ENCODE assay signal across 10 cellular contexts in genomic region chr19:49579193-49579592, GRCh38. TPM values are rescaled to one million over a fixed set of nuclear protein-coding genes. Genes with fewer than 3 reads are reported as not detected.
DNase-seq lines count a peak whose midpoint lies in the region; ATAC-seq and TF ChIP-seq lines count a peak whose summit lies in the region.
"Had no signal": no experiment of that assay in that cellular context is flagged by ENCODE, and none has a peak within 500 bp of the region (broad histone marks: within the 10 kb centered on the region; RNA-seq: fewer than 3 reads in every experiment).

No MANE protein-coding gene starts in this region.

- H3K4me1 Mint-ChIP-seq in CD8-positive, alpha-beta memory T cell: peaks cover 27 to 43% (median 39%) of the 10 kb centered on the region in 3 donors
- peaks cover 25 to 26% of the 10 kb centered on the region in 2 donors for H3K4me1 Mint-ChIP-seq in natural killer cell treated with Interleukin-12 subunit alpha and Interleukin-12 subunit beta and Interleukin-15 and Interleukin-18, amount 100 ng/mL, for 72 hours (ENCODE audit: low read depth in 2 of 2)

- CTCF ChIA-PET in CD8-positive, alpha-beta memory T cell (lab: Charles Lee): interaction anchor here (1.3 to 4.3 kb wide), 6 partner anchors 9 to 102 kb away, joined by 3 to 29 read pairs (median 4); partner anchors contain the start of gene PRMT1

- no peaks in the 10 kb centered on the region for H3K27me3 ChIP-seq in CD8-positive, alpha-beta memory T cell (ENCODE audit: insufficient read depth, low read length, poor library complexity, severe bottlenecking)
- no peaks in the 10 kb centered on the region for H3K27me3 ChIP-seq in MG63

- TF ChIP-seq CTCF in choroid plexus epithelial cell (conservative IDR thresholded peaks at IDR 0.05; ENCODE audit: low read depth, low read length): no peak

- H3K27ac Mint-ChIP-seq in CD8-positive, alpha-beta memory T cell: peak overlapping the region in 6 of 8 donors; percentile 12 to 92 (median 52)
- peak overlapping the region; percentile 81 to 95 for H3K27ac Mint-ChIP-seq in natural killer cell treated with Interleukin-12 subunit alpha and Interleukin-12 subunit beta and Interleukin-15 and Interleukin-18, amount 100 ng/mL, for 72 hours

- H3K9me3 Mint-ChIP-seq in CD8-positive, alpha-beta memory T cell: no peaks in the 10 kb centered on the region
- no peaks in the 10 kb centered on the region for H3K9me3 Mint-ChIP-seq in natural killer cell treated with Interleukin-12 subunit alpha and Interleukin-12 subunit beta and Interleukin-15 and Interleukin-18, amount 100 ng/mL, for 72 hours

- H3K4me3 ChIP-seq in CD8-positive, alpha-beta memory T cell (ENCODE audit: low read length): peak overlapping the region; percentile 27
- H3K4me3 ChIP-seq in MG63: peak overlapping the region; percentile 68
- peak overlapping the region; percentile 86 for H3K4me3 ChIP-seq in choroid plexus epithelial cell (ENCODE audit: low read depth, low read length)

- peak overlapping the region; percentile 78 for H3K27ac ChIP-seq in CD8-positive, alpha-beta memory T cell (ENCODE audit: low read depth, low read length)

- H3K36me3 ChIP-seq in CD8-positive, alpha-beta memory T cell (ENCODE audit: insufficient read depth, low read length): peaks cover 6% of the 10 kb centered on the region
- peaks cover 24% of the 10 kb centered on the region for H3K36me3 ChIP-seq in MG63

- H3K4me3 Mint-ChIP-seq in CD8-positive, alpha-beta memory T cell: peak overlapping the region; percentile 90 to 95 (median 94)
- peak overlapping the region; percentile 92 for H3K4me3 Mint-ChIP-seq in natural killer cell treated with Interleukin-12 subunit alpha and Interleukin-12 subunit beta and Interleukin-15 and Interleukin-18, amount 100 ng/mL, for 72 hours

- POLR2A ChIA-PET in CD8-positive, alpha-beta memory T cell (lab: Charles Lee): interaction anchor here (1.7 to 2.6 kb wide), 4 partner anchors 11 to 86 kb away, joined by 7 to 13 read pairs (median 10); partner anchors contain the start of genes BCL2L12, IRF3 and RRAS

- H3K36me3 Mint-ChIP-seq in CD8-positive, alpha-beta memory T cell: peaks cover 0 to 30% (median 3%) of the 10 kb centered on the region in 3 donors
- no peaks in the 10 kb centered on the region for H3K36me3 Mint-ChIP-seq in natural killer cell treated with Interleukin-12 subunit alpha and Interleukin-12 subunit beta and Interleukin-15 and Interleukin-18, amount 100 ng/mL, for 72 hours

- H3K27me3 Mint-ChIP-seq in CD8-positive, alpha-beta memory T cell: no peaks in the 10 kb centered on the region
- no peaks in the 10 kb centered on the region for H3K27me3 Mint-ChIP-seq in natural killer cell treated with Interleukin-12 subunit alpha and Interleukin-12 subunit beta and Interleukin-15 and Interleukin-18, amount 100 ng/mL, for 72 hours

- no peaks in the 10 kb centered on the region for H3K9me3 ChIP-seq in CD8-positive, alpha-beta memory T cell (ENCODE audit: low read length)
- no peaks in the 10 kb centered on the region for H3K9me3 ChIP-seq in MG63

- no peak for DNase-seq in CD8-positive, alpha-beta memory T cell
- DNase-seq in MG63 (no peak), choroid plexus epithelial cell (ENCODE audit: low read depth) (no peak), activated gamma-delta T cell treated with Interleukin-2 at 50 U/mL for 16 hours (no peak), midbrain (lab: John Stamatoyannopoulos, UW) (no peak), dermis blood vessel endothelial cell (no peak)
- DNase-seq in natural killer cell treated with Interleukin-12 subunit alpha and Interleukin-12 subunit beta and Interleukin-15 and Interleukin-18, amount 100 ng/mL, for 72 hours (ENCODE audit: low spot score): no peak
- DNase-seq: activated CD4-positive, alpha-beta T cell treated with anti-CD3 and anti-CD28 coated beads for 4 hours; NCI-H2081 had no signal

- no peak for ATAC-seq in natural killer cell treated with Interleukin-12 subunit alpha and Interleukin-12 subunit beta and Interleukin-15 and Interleukin-18, amount 100 ng/mL, for 72 hours
- ATAC-seq in GM18870 (IDR thresholded peaks at IDR 0.05; ENCODE audit: unreplicated experiment): no peak

- H3K4me1 ChIP-seq in CD8-positive, alpha-beta memory T cell (ENCODE audit: insufficient read depth, low read length): peaks cover 24% of the 10 kb centered on the region

RNA-seq across cellular contexts. Expression of gene NOSIP, which starts 1.2 kb away (rescaled TPM):
- 10 to 100 TPM; 62.5 to 64.3 TPM for total RNA-seq in CD8-positive, alpha-beta memory T cell
- 414 TPM for polyA plus RNA-seq in CD8-positive, alpha-beta memory T cell
- 46.1 and 109 TPM in 2 replicates for total RNA-seq in MG63 (2014; rRNA removed; shearing (Covaris generic); ENCODE audit: low replicate concordance)
- 10 to 100 TPM; 70.6 to 75.2 TPM for total RNA-seq in natural killer cell treated with Interleukin-12 subunit alpha and Interleukin-12 subunit beta and Interleukin-15 and Interleukin-18, amount 100 ng/mL, for 72 hours
- total RNA-seq in dermis blood vessel endothelial cell: 90.4 and 98.7 TPM in 2 replicates

RNA-seq across cellular contexts. Expression of gene PRRG2, which starts 1.9 kb away (rescaled TPM):
- total RNA-seq in CD8-positive, alpha-beta memory T cell: 1 to 10 TPM; 1.2 TPM
- 0.24 TPM for polyA plus RNA-seq in CD8-positive, alpha-beta memory T cell
- 0.20 TPM in 1 of 2 replicates, not detected in the other for total RNA-seq in MG63 (2014; rRNA removed; shearing (Covaris generic); ENCODE audit: low replicate concordance)
- total RNA-seq in natural killer cell treated with Interleukin-12 subunit alpha and Interleukin-12 subunit beta and Interleukin-15 and Interleukin-18, amount 100 ng/mL, for 72 hours: 1 to 10 TPM in 1 of 2 donors, under 1 TPM in 1; 0.81 to 1.5 TPM
- total RNA-seq in dermis blood vessel endothelial cell: 6.1 and 7.5 TPM in 2 replicates

RNA-seq across cellular contexts. Expression of gene PRR12, which starts 11.8 kb away (rescaled TPM):
- 10 to 100 TPM; 25.9 to 27.5 TPM for total RNA-seq in CD8-positive, alpha-beta memory T cell
- polyA plus RNA-seq in CD8-positive, alpha-beta memory T cell: 0.81 TPM
- total RNA-seq in MG63 (2014; rRNA removed; shearing (Covaris generic); ENCODE audit: low replicate concordance): 1.2 and 1.8 TPM in 2 replicates
- total RNA-seq in natural killer cell treated with Interleukin-12 subunit alpha and Interleukin-12 subunit beta and Interleukin-15 and Interleukin-18, amount 100 ng/mL, for 72 hours: 10 to 100 TPM; 29.7 to 45.7 TPM
- total RNA-seq in dermis blood vessel endothelial cell: 2.4 and 4.8 TPM in 2 replicates

RNA-seq across cellular contexts. Expression of gene RCN3, which starts 51.4 kb away (rescaled TPM):
- total RNA-seq in CD8-positive, alpha-beta memory T cell: 1 to 10 TPM; 1.4 to 1.7 TPM
- 2.1 TPM for polyA plus RNA-seq in CD8-positive, alpha-beta memory T cell
- total RNA-seq in MG63 (2014; rRNA removed; shearing (Covaris generic); ENCODE audit: low replicate concordance): 131 and 183 TPM in 2 replicates
- 1 to 10 TPM; 1.6 to 2.0 TPM for total RNA-seq in natural killer cell treated with Interleukin-12 subunit alpha and Interleukin-12 subunit beta and Interleukin-15 and Interleukin-18, amount 100 ng/mL, for 72 hours
- 6.7 and 24.8 TPM in 2 replicates for total RNA-seq in dermis blood vessel endothelial cell

Comparison
In these comparisons a context has a peak if more than half of its experiments do, and no peak if none do; other contexts are left out.
1. H3K4me3 ChIP-seq: peak in every context shown above with its lines; median percentile 86 in choroid plexus epithelial cell; 68 in MG63; 27 in CD8-positive, alpha-beta memory T cell.